In genomic region chr1:198624648-198624980, GRCh38 we compare ENCODE assay signal across 19 cellular contexts. TPM values are rescaled to one million over a fixed set of nuclear protein-coding genes. Genes with fewer than 3 reads are reported as not detected.
DNase-seq lines count a peak whose midpoint lies in the region; ATAC-seq and TF ChIP-seq lines count a peak whose summit lies in the region.
"Had no signal": no experiment of that assay in that cellular context is flagged by ENCODE, and none has a peak within 500 bp of the region (broad histone marks: within the 10 kb centered on the region; RNA-seq: fewer than 3 reads in every experiment).

No MANE protein-coding gene starts in this region.

- DNase-seq in activated CD4-positive, alpha-beta T cell treated with anti-CD3 and anti-CD28 coated beads for 36 hours: no peak
- no peak for DNase-seq in activated CD4-positive, alpha-beta T cell treated with anti-CD3 and anti-CD28 coated beads, Interleukin-2, amount 50 U/mL, for 1 hour
- DNase-seq in HFFc6 (no peak), naive B cell (no peak), GM20000 (ENCODE audit: low spot score) (no peak), NK-92 (lab: John Stamatoyannopoulos, UW; ENCODE audit: unreplicated experiment) (no peak)
- no peak for DNase-seq in activated CD4-positive, alpha-beta memory T cell treated with anti-CD3 and anti-CD28 coated beads, Interleukin-2, amount 10 ng/mL, durations not matched to agents 7 days and 5 days
- DNase-seq: activated CD8-positive, alpha-beta memory T cell treated with anti-CD3 and anti-CD28 coated beads, Interleukin-2, amount 50 U/mL, for 4 hours; esophagus squamous epithelium; NCI-H1436; NCI-H69; PC-3; SHP77 treated with DMSO at 0.1 percent for 48 hours; stimulated activated CD4-positive, alpha-beta T cell treated with anti-CD3 and anti-CD28 coated beads, Interleukin-12 subunit alpha, Interleukin-12 subunit beta, amount 100 ng/mL, for 4 hours had no signal

- POLR2A ChIA-PET in activated CD4-positive, alpha-beta T cell treated with anti-CD3 and anti-CD28 coated beads for 36 hours (lab: Charles Lee): no interaction called here
- POLR2A ChIA-PET in activated CD4-positive, alpha-beta memory T cell treated with anti-CD3 and anti-CD28 coated beads, Interleukin-2, amount 10 ng/mL, durations not matched to agents 7 days and 5 days (lab: Charles Lee): interaction anchor here (0.7 to 7.4 kb wide), 10 partner anchors 9 to 59 kb away, joined by 3 to 512 read pairs (median 46); partner anchors contain the start of gene PTPRC

- peak overlapping the region; percentile 67 for H3K27ac Mint-ChIP-seq in activated CD4-positive, alpha-beta T cell treated with anti-CD3 and anti-CD28 coated beads for 36 hours
- H3K27ac Mint-ChIP-seq in HFFc6 (peak overlapping the region; percentile 22), naive B cell (peak overlapping the region; percentile 60 to 93 (median 90))
- peak overlapping the region; percentile 80 for H3K27ac Mint-ChIP-seq in activated CD4-positive, alpha-beta memory T cell treated with anti-CD3 and anti-CD28 coated beads, Interleukin-2, amount 10 ng/mL, durations not matched to agents 7 days and 5 days
- H3K27ac Mint-ChIP-seq: WTC11 had no signal

- ATAC-seq in activated CD4-positive, alpha-beta T cell treated with anti-CD3 and anti-CD28 coated beads for 36 hours: no peak
- ATAC-seq in naive B cell (ENCODE audit: low read depth in 2 of 2) (no peak), GM18511 (IDR thresholded peaks at IDR 0.05; ENCODE audit: unreplicated experiment) (no peak)
- ATAC-seq: activated naive CD4-positive, alpha-beta T cell treated with anti-CD3 and anti-CD28 coated beads, Interleukin-2, amount 50 U/mL, for 72 hours; PC-3; WTC11 had no signal

- no peak for TF ChIP-seq CTCF in HFFc6 (IDR thresholded peaks at IDR 0.05)
- TF ChIP-seq CTCF in GM20000 (IDR thresholded peaks at IDR 0.05; ENCODE audit: extremely low read depth, missing control alignments): no peak

- H3K27me3 Mint-ChIP-seq in activated CD4-positive, alpha-beta T cell treated with anti-CD3 and anti-CD28 coated beads for 36 hours: no peaks in the 10 kb centered on the region
- no peaks in the 10 kb centered on the region; the same call in 1 of the 2 replicates for H3K27me3 Mint-ChIP-seq in HFFc6 (ENCODE audit: insufficient read depth)
- H3K27me3 Mint-ChIP-seq in activated CD4-positive, alpha-beta memory T cell treated with anti-CD3 and anti-CD28 coated beads, Interleukin-2, amount 10 ng/mL, durations not matched to agents 7 days and 5 days: no peaks in the 10 kb centered on the region
- no peaks in the 10 kb centered on the region for H3K27me3 Mint-ChIP-seq in naive B cell

- peaks cover 6% of the 10 kb centered on the region for H3K9me3 Mint-ChIP-seq in activated CD4-positive, alpha-beta T cell treated with anti-CD3 and anti-CD28 coated beads for 36 hours (ENCODE audit: low read depth)
- H3K9me3 Mint-ChIP-seq in HFFc6: no peaks in the 10 kb centered on the region
- no peaks in the 10 kb centered on the region for H3K9me3 Mint-ChIP-seq in activated CD4-positive, alpha-beta memory T cell treated with anti-CD3 and anti-CD28 coated beads, Interleukin-2, amount 10 ng/mL, durations not matched to agents 7 days and 5 days
- H3K9me3 Mint-ChIP-seq in naive B cell: peaks cover 0 to 7% (median 0%) of the 10 kb centered on the region in 7 donors
- H3K9me3 Mint-ChIP-seq: WTC11 had no signal

- H3K4me1 Mint-ChIP-seq in activated CD4-positive, alpha-beta T cell treated with anti-CD3 and anti-CD28 coated beads for 36 hours: peaks cover 97% of the 10 kb centered on the region
- H3K4me1 Mint-ChIP-seq in HFFc6 (ENCODE audit: low read depth) (peaks cover 72% of the 10 kb centered on the region), naive B cell (peaks cover 76 to 92% (median 88%) of the 10 kb centered on the region in 3 donors)
- peaks cover 95% of the 10 kb centered on the region for H3K4me1 Mint-ChIP-seq in activated CD4-positive, alpha-beta memory T cell treated with anti-CD3 and anti-CD28 coated beads, Interleukin-2, amount 10 ng/mL, durations not matched to agents 7 days and 5 days

- peaks cover 13% of the 10 kb centered on the region for H3K36me3 Mint-ChIP-seq in activated CD4-positive, alpha-beta T cell treated with anti-CD3 and anti-CD28 coated beads for 36 hours (ENCODE audit: low read depth)
- H3K36me3 Mint-ChIP-seq in HFFc6 (ENCODE audit: low read depth): peaks cover 26% of the 10 kb centered on the region
- H3K36me3 Mint-ChIP-seq in activated CD4-positive, alpha-beta memory T cell treated with anti-CD3 and anti-CD28 coated beads, Interleukin-2, amount 10 ng/mL, durations not matched to agents 7 days and 5 days (ENCODE audit: low read depth): peaks cover 26% of the 10 kb centered on the region
- H3K36me3 Mint-ChIP-seq in naive B cell: peaks cover 5 to 9% of the 10 kb centered on the region in 2 donors
- H3K36me3 Mint-ChIP-seq: WTC11 had no signal

- H3K4me3 Mint-ChIP-seq in activated CD4-positive, alpha-beta T cell treated with anti-CD3 and anti-CD28 coated beads for 36 hours: peak overlapping the region; percentile 27
- H3K4me3 Mint-ChIP-seq in HFFc6 (no peak overlapping the region), naive B cell (peak overlapping the region in 5 of 8 donors; percentile 18 to 69 (median 40))
- peak overlapping the region; percentile 49 for H3K4me3 Mint-ChIP-seq in activated CD4-positive, alpha-beta memory T cell treated with anti-CD3 and anti-CD28 coated beads, Interleukin-2, amount 10 ng/mL, durations not matched to agents 7 days and 5 days
- H3K4me3 Mint-ChIP-seq: WTC11 had no signal

- CTCF ChIA-PET in activated CD4-positive, alpha-beta T cell treated with anti-CD3 and anti-CD28 coated beads for 36 hours (lab: Charles Lee): interaction anchor here (1.0 to 7.4 kb wide), 4 partner anchors 12 to 104 kb away, joined by 3 to 110 read pairs (median 4); partner anchors contain the start of gene PTPRC
- CTCF ChIA-PET in activated CD4-positive, alpha-beta memory T cell treated with anti-CD3 and anti-CD28 coated beads, Interleukin-2, amount 10 ng/mL, durations not matched to agents 7 days and 5 days (lab: Charles Lee): interaction anchor here (1.2 to 7.2 kb wide), 4 partner anchors 12 to 58 kb away, joined by 3 to 99 read pairs (median 4); partner anchors contain the start of gene PTPRC

- intact Hi-C loops in activated CD4-positive, alpha-beta T cell treated with anti-CD3 and anti-CD28 coated beads for 36 hours (cut with DNase I, micrococcal nuclease): loop anchor here in 1 of 2 experiments (5.0 kb wide), 1 partner anchor 33 kb away; no protein-coding TSS in a partner anchor

RNA-seq across cellular contexts. Expression of gene PTPRC, which starts 14.2 kb away (rescaled TPM):
- total RNA-seq in activated CD4-positive, alpha-beta T cell treated with anti-CD3 and anti-CD28 coated beads for 36 hours: 100 to 1,000 TPM; 458 to 564 TPM
- under 1 TPM; 0.19 to 0.96 (median 0.79) TPM for total RNA-seq in HFFc6 (2021; fragmentation: NEBNext Ultra II Directional; extraction: Animal tissue kit (Norgen Biotek cat#: 25700))
- total RNA-seq in activated CD4-positive, alpha-beta memory T cell treated with anti-CD3 and anti-CD28 coated beads, Interleukin-2, amount 10 ng/mL, durations not matched to agents 7 days and 5 days: 100 to 1,000 TPM; 724 to 731 TPM
- polyA plus RNA-seq in naive B cell (ENCODE audit: low read depth in 6 of 6): 1,000 to 10,000 TPM in 1 of 6 donors, 100 to 1,000 TPM in 5; 771 to 1,016 (median 851) TPM
- total RNA-seq: lung microvascular endothelial cell, osteocyte had no signal

Comparison
In these comparisons a context has a peak if more than half of its experiments do, and no peak if none do; other contexts are left out.
1. H3K27ac Mint-ChIP-seq: peak in every context shown above with its lines; median percentile 90 in naive B cell; 80 in activated CD4-positive, alpha-beta memory T cell treated with anti-CD3 and anti-CD28 coated beads, Interleukin-2, amount 10 ng/mL, durations not matched to agents 7 days and 5 days; 67 in activated CD4-positive, alpha-beta T cell treated with anti-CD3 and anti-CD28 coated beads for 36 hours; 22 in HFFc6.
2. RNA of gene PTPRC, which starts 14.2 kb away (total RNA-seq): 724 to 731 TPM in activated CD4-positive, alpha-beta memory T cell treated with anti-CD3 and anti-CD28 coated beads, Interleukin-2, amount 10 ng/mL, durations not matched to agents 7 days and 5 days and 458 to 564 TPM in activated CD4-positive, alpha-beta T cell treated with anti-CD3 and anti-CD28 coated beads for 36 hours; 0.19 to 0.96 TPM in HFFc6; every median in the first group is over 100 times any median in the second.